In the genomic region with DNA sequence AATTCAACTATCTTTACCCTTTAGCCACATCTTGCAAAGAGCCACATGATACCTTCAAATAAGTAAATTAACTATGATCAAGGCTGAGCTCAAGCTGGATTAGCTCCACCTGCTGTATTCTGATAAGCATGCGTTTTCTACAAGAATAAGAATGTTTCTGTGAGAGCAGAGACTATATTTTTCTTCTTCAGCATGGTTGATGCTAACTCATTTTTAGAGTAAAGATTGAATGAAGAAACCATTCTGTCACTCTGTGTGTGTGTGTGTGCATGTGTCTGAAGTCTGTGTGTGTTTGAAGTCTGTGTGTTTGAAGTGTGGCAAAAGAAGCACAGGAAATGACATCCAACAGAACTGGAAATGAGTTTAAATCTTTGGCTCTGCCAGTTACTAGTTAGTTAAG, we compare ENCODE assay signal across 11 cellular contexts. TPM values are rescaled to one million over a fixed set of nuclear protein-coding genes. Genes with fewer than 3 reads are reported as not detected.
DNase-seq lines count a peak whose midpoint lies in the region; ATAC-seq and TF ChIP-seq lines count a peak whose summit lies in the region.
"Had no signal": no experiment of that assay in that cellular context is flagged by ENCODE, and none has a peak within 500 bp of the region (broad histone marks: within the 10 kb centered on the region; RNA-seq: fewer than 3 reads in every experiment).

No MANE protein-coding gene starts in this region.

- no peak for DNase-seq in GM23338 (ENCODE audit: low spot score)
- DNase-seq in RWPE2 (ENCODE audit: low spot score) = no peak
- DNase-seq in epithelial cell of proximal tubule (ENCODE audit: low read depth) = no peak
- no peak for DNase-seq in esophagus squamous epithelium (lab: John Stamatoyannopoulos, UW)
- no peak for DNase-seq in H7
- DNase-seq in SIG-M5 treated with dmso at 0.1 percent for 504 hours (lab: John Stamatoyannopoulos, UW; ENCODE audit: unreplicated experiment) = no peak
- DNase-seq: activated effector memory CD4-positive, alpha-beta T cell treated with anti-CD3 and anti-CD28 coated beads, Interleukin-2, amount 50 U/mL, for 16 hours; NCI-H446 had no signal

- WGBS in esophagus squamous epithelium, 2 donors = 38 to 48% methylated on average over 1 of the region's 1 CpG

- H3K36me3 ChIP-seq in GM23338 (ENCODE audit: insufficient read depth) (no peaks in the 10 kb centered on the region), RWPE2 (ENCODE audit: low read depth) (no peaks in the 10 kb centered on the region), esophagus squamous epithelium (no peaks in the 10 kb centered on the region), H7 (replicated peaks; ENCODE audit: control insufficient read depth, insufficient read depth, low read length) (no peaks in the 10 kb centered on the region)

- H3F3A ChIP-seq in GM23338 (replicated peaks; ENCODE audit: low read depth) = no peaks in the 10 kb centered on the region

- H3K27me3 ChIP-seq in GM23338 (ENCODE audit: insufficient read depth) (no peaks in the 10 kb centered on the region), RWPE2 (ENCODE audit: insufficient read depth, poor library complexity, severe bottlenecking) (no peaks in the 10 kb centered on the region), esophagus squamous epithelium (peaks cover 0 to 2% (median 0%) of the 10 kb centered on the region in 4 donors), H7 (ENCODE audit: control insufficient read depth, insufficient read depth, low read length) (no peaks in the 10 kb centered on the region; the same call in 1 of the 2 replicates)

- H3K27ac ChIP-seq in C4-2B (no peak overlapping the region), GM23338 (ENCODE audit: low read depth) (no peak overlapping the region), RWPE2 (ENCODE audit: poor library complexity, severe bottlenecking) (no peak overlapping the region), esophagus squamous epithelium (no peak overlapping the region)

- no peaks in the 10 kb centered on the region for H3K36me3 Mint-ChIP-seq in GM23338 (ENCODE audit: low read depth)

- H3K9me3 Mint-ChIP-seq in GM23338 = no peaks in the 10 kb centered on the region

- H3K9me2 ChIP-seq in GM23338 (ENCODE audit: insufficient read depth) = no peaks in the 10 kb centered on the region

- no peak overlapping the region for H3K4me3 Mint-ChIP-seq in GM23338

- no peak overlapping the region for H3K4me2 ChIP-seq in GM23338

- H4K20me1 ChIP-seq in GM23338 (replicated peaks; ENCODE audit: insufficient read depth) = no peaks in the 10 kb centered on the region

- TF ChIP-seq CTCF in C4-2B (conservative IDR thresholded peaks at IDR 0.05) (peak; percentile 23), GM23338 (conservative IDR thresholded peaks at IDR 0.05; ENCODE audit: low read depth in 2 of 2) (peak; percentile 21 to 23; a peak in 2 of 4 replicates), RWPE2 (IDR thresholded peaks at IDR 0.05; ENCODE audit: poor library complexity, severe bottlenecking) (peak; percentile 3), epithelial cell of proximal tubule (conservative IDR thresholded peaks at IDR 0.05; ENCODE audit: low read depth, low read length) (peak; percentile 24), esophagus squamous epithelium (IDR thresholded peaks at IDR 0.05) (no peak)

- TF ChIP-seq POLR2A in esophagus squamous epithelium (IDR thresholded peaks at IDR 0.05) = no peak

- no peak overlapping the region for H3K4me3 ChIP-seq in GM23338
- no peak overlapping the region for H3K4me3 ChIP-seq in RWPE2 (ENCODE audit: severe bottlenecking)
- H3K4me3 ChIP-seq in epithelial cell of proximal tubule (ENCODE audit: low read depth, low read length) = no peak overlapping the region
- H3K4me3 ChIP-seq in esophagus squamous epithelium = no peak overlapping the region
- H3K4me3 ChIP-seq in H7 (ENCODE audit: insufficient read depth, low read depth, low read length) = no peak overlapping the region

- no peaks in the 10 kb centered on the region for H3K4me1 ChIP-seq in GM23338 (ENCODE audit: insufficient read depth)
- H3K4me1 ChIP-seq in RWPE2 (ENCODE audit: insufficient read depth, poor library complexity, severe bottlenecking) = peaks cover 48% of the 10 kb centered on the region
- H3K4me1 ChIP-seq in esophagus squamous epithelium = peaks cover 0 to 20% (median 4%) of the 10 kb centered on the region in 3 donors

- ATAC-seq in GM23338 (no peak), RWPE2 (ENCODE audit: low read depth) (no peak), HG02588 (IDR thresholded peaks at IDR 0.05; ENCODE audit: unreplicated experiment) (no peak)

- H3K27ac Mint-ChIP-seq in GM23338 = no peak overlapping the region

- no peaks in the 10 kb centered on the region for H3K9me3 ChIP-seq in RWPE2 (ENCODE audit: severe bottlenecking)
- H3K9me3 ChIP-seq in esophagus squamous epithelium = no peaks in the 10 kb centered on the region

- H2AFZ ChIP-seq in GM23338 = no peak overlapping the region

- H3K79me2 ChIP-seq in GM23338 (replicated peaks; ENCODE audit: insufficient read depth) = no peaks in the 10 kb centered on the region

- peaks cover 12% of the 10 kb centered on the region; the same call in 2 of the 3 replicates for H3K4me1 Mint-ChIP-seq in GM23338

- intact Hi-C loops in esophagus squamous epithelium (cut with DNase I) = no loop called here

- H3K27me3 Mint-ChIP-seq in GM23338 (ENCODE audit: insufficient read depth, low read depth, poor library complexity) = no peaks in the 10 kb centered on the region

TF ChIP-seq in GM23338, 12 proteins besides CTCF, POLR2A, EP300 and RAD21:
- TF ChIP-seq NANOG (IDR thresholded peaks at IDR 0.05; ENCODE audit: borderline replicate concordance) (no peak), EZH2 (IDR thresholded peaks at IDR 0.05; ENCODE audit: low read depth, unreplicated experiment) (no peak)
- TF ChIP-seq, protein P1, sequence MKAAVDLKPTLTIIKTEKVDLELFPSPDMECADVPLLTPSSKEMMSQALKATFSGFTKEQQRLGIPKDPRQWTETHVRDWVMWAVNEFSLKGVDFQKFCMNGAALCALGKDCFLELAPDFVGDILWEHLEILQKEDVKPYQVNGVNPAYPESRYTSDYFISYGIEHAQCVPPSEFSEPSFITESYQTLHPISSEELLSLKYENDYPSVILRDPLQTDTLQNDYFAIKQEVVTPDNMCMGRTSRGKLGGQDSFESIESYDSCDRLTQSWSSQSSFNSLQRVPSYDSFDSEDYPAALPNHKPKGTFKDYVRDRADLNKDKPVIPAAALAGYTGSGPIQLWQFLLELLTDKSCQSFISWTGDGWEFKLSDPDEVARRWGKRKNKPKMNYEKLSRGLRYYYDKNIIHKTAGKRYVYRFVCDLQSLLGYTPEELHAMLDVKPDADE (IDR thresholded peaks at IDR 0.05) = no peak

RNA-seq across cellular contexts. Expression of gene LAYN, which starts 12.0 kb away (rescaled TPM):
- total RNA-seq in GM23338 (2014; rRNA removed; shearing (Covaris generic)) = 4.3 and 6.8 TPM in 2 replicates
- polyA plus RNA-seq in GM23338 (2016; fragmentation: Nextera tagmentation; extraction: Ambion mirVana) = 6.8 and 7.9 TPM in 2 replicates
- total RNA-seq in epithelial cell of proximal tubule (20.8 and 34.7 TPM in 2 replicates), esophagus squamous epithelium (10 to 100 TPM in 2 of 4 donors, 1 to 10 TPM in 2; 1.6 to 13.0 (median 8.9) TPM)
- 1.0 and 1.2 TPM in 2 replicates for total RNA-seq in H7 (2014; rRNA removed; shearing (Covaris generic))

RNA-seq across cellular contexts. Expression of gene HOATZ, which starts 14.0 kb away (rescaled TPM):
- total RNA-seq in GM23338 (2014; rRNA removed; shearing (Covaris generic)) = not detected in 2 replicates
- polyA plus RNA-seq in GM23338 (2016; fragmentation: Nextera tagmentation; extraction: Ambion mirVana) = not detected in 2 replicates
- total RNA-seq in epithelial cell of proximal tubule = not detected in 2 replicates
- total RNA-seq in esophagus squamous epithelium = not detected
- total RNA-seq in H7 (2014; rRNA removed; shearing (Covaris generic)) = not detected in 2 replicates
- total RNA-seq: myocyte had no signal

RNA-seq across cellular contexts. Expression of gene BTG4, which starts 16.4 kb away (rescaled TPM):
- 0.31 TPM in 1 of 2 replicates, not detected in the other for total RNA-seq in GM23338 (2014; rRNA removed; shearing (Covaris generic))
- 0.21 TPM in 1 of 2 replicates, not detected in the other for polyA plus RNA-seq in GM23338 (2016; fragmentation: Nextera tagmentation; extraction: Ambion mirVana)
- total RNA-seq in epithelial cell of proximal tubule (0.22 TPM in 1 of 2 replicates, not detected in the other), esophagus squamous epithelium (not detected)
- total RNA-seq in H7 (2014; rRNA removed; shearing (Covaris generic)) = not detected in 2 replicates
- total RNA-seq: myocyte had no signal

Comparison
In these comparisons a context has a peak if more than half of its experiments do, and no peak if none do; other contexts are left out.
1. CTCF ChIP-seq: peak in C4-2B (single experiment), GM23338 (2 of 2), RWPE2 (single experiment) and epithelial cell of proximal tubule (single experiment); none in esophagus squamous epithelium (0 of 6).